22 cellular contexts compared by ENCODE assay signal in genomic region chr1:230393722-230394121, GRCh38. TPM values are rescaled to one million over a fixed set of nuclear protein-coding genes. Genes with fewer than 3 reads are reported as not detected.
"Had no signal": no experiment of that assay in that cellular context is flagged by ENCODE, and none has a peak within 500 bp of the region (broad histone marks: within the 10 kb centered on the region; RNA-seq: fewer than 3 reads in every experiment).

No MANE protein-coding gene starts in this region.

- H3K4me1 ChIP-seq: breast epithelium, esophagus muscularis mucosa, foreskin keratinocyte, right lobe of liver, testis, transverse colon had no signal

- H3K36me3 Mint-ChIP-seq: activated CD8-positive, alpha-beta memory T cell treated with anti-CD3 and anti-CD28 coated beads, Interleukin-2, amount 10 ng/mL, durations not matched to agents 7 days and 5 days; natural killer cell treated with Interleukin-12 subunit alpha and Interleukin-12 subunit beta and Interleukin-15 and Interleukin-18, amount 100 ng/mL, for 72 hours had no signal

- H3K27ac ChIP-seq: breast epithelium, esophagus muscularis mucosa, foreskin keratinocyte, left ventricle myocardium inferior, neutrophil, right lobe of liver, testis, transverse colon had no signal

- DNase-seq: activated CD4-positive, alpha-beta T cell treated with anti-CD3 and anti-CD28 coated beads for 1 hour; activated CD4-positive, alpha-beta T cell treated with anti-CD3 and anti-CD28 coated beads, Interleukin-2, amount 50 U/mL, for 1 hour; activated CD8-positive, alpha-beta memory T cell treated with anti-CD3 and anti-CD28 coated beads, Interleukin-2, amount 10 ng/mL, durations not matched to agents 7 days and 5 days; activated CD8-positive, alpha-beta T cell treated with anti-CD3 and anti-CD28 coated beads for 36 hours; activated naive CD4-positive, alpha-beta T cell; activated T-cell treated with anti-CD3 and anti-CD28 coated beads, Interleukin-2, amount 50 U/mL, for 72 hours; central memory CD4-positive, alpha-beta T cell; foreskin keratinocyte; islet precursor cell; left ventricle myocardium inferior; mucosa of descending colon; right lobe of liver; stimulated activated CD4-positive, alpha-beta T cell treated with anti-CD3 and anti-CD28 coated beads, Interleukin-2, amount 100 ng/mL, for 48 hours; stimulated activated naive CD4-positive, alpha-beta T cell treated with Interleukin-2 at 50 U/mL for 16 hours; testis; transverse colon had no signal

- H3K4me3 ChIP-seq: breast epithelium, esophagus muscularis mucosa, left ventricle myocardium inferior, mucosa of descending colon, right lobe of liver, testis, transverse colon had no signal

- H3K9me3 ChIP-seq: breast epithelium, left ventricle myocardium inferior, mucosa of descending colon, neutrophil, right lobe of liver, testis, transverse colon had no signal

- ATAC-seq: activated CD8-positive, alpha-beta memory T cell treated with anti-CD3 and anti-CD28 coated beads, Interleukin-2, amount 10 ng/mL, durations not matched to agents 7 days and 5 days; activated CD8-positive, alpha-beta T cell treated with anti-CD3 and anti-CD28 coated beads for 36 hours; activated naive CD4-positive, alpha-beta T cell treated with anti-CD3 and anti-CD28 coated beads, Interleukin-2, amount 50 U/mL, for 72 hours; activated T-cell treated with anti-CD3 and anti-CD28 coated beads, Interleukin-2, amount 50 U/mL, for 72 hours; foreskin keratinocyte; mucosa of descending colon; natural killer cell treated with Interleukin-12 subunit alpha and Interleukin-12 subunit beta and Interleukin-15 and Interleukin-18, amount 100 ng/mL, for 72 hours; right lobe of liver had no signal

- H3K4me3 Mint-ChIP-seq: activated CD8-positive, alpha-beta memory T cell treated with anti-CD3 and anti-CD28 coated beads, Interleukin-2, amount 10 ng/mL, durations not matched to agents 7 days and 5 days; activated CD8-positive, alpha-beta T cell treated with anti-CD3 and anti-CD28 coated beads for 36 hours; activated T-cell treated with anti-CD3 and anti-CD28 coated beads, Interleukin-2, amount 50 U/mL, for 72 hours; dendritic cell treated with granulocyte-macrophage colony-stimulating factor and Interleukin-4, amounts not matched to agents 40 ng/mL and 50 ng/mL, for 4 days; natural killer cell treated with Interleukin-12 subunit alpha and Interleukin-12 subunit beta and Interleukin-15 and Interleukin-18, amount 100 ng/mL, for 72 hours had no signal

- H3K36me3 ChIP-seq: breast epithelium, esophagus muscularis mucosa, left ventricle myocardium inferior, neutrophil, right lobe of liver, transverse colon had no signal

- H3K4me1 Mint-ChIP-seq: activated CD8-positive, alpha-beta memory T cell treated with anti-CD3 and anti-CD28 coated beads, Interleukin-2, amount 10 ng/mL, durations not matched to agents 7 days and 5 days had no signal

- H3K27me3 ChIP-seq: right lobe of liver, testis, transverse colon had no signal

- H3K9me3 Mint-ChIP-seq: activated CD8-positive, alpha-beta T cell treated with anti-CD3 and anti-CD28 coated beads for 36 hours; dendritic cell treated with granulocyte-macrophage colony-stimulating factor and Interleukin-4, amounts not matched to agents 40 ng/mL and 50 ng/mL, for 4 days; natural killer cell treated with Interleukin-12 subunit alpha and Interleukin-12 subunit beta and Interleukin-15 and Interleukin-18, amount 100 ng/mL, for 72 hours had no signal

RNA-seq across cellular contexts. Expression of gene PGBD5, which starts 32.4 kb away (rescaled TPM):
- total RNA-seq: activated CD8-positive, alpha-beta memory T cell treated with anti-CD3 and anti-CD28 coated beads, Interleukin-2, amount 10 ng/mL, durations not matched to agents 7 days and 5 days; activated CD8-positive, alpha-beta T cell treated with anti-CD3 and anti-CD28 coated beads for 36 hours had no signal
